ENCODE assay signal across 9 cellular contexts in genomic region chr17:9240659-9241370, GRCh38.
DNase-seq lines count a peak whose midpoint lies in the region; ATAC-seq and TF ChIP-seq lines count a peak whose summit lies in the region.
"Had no signal": no experiment of that assay in that cellular context is flagged by ENCODE, and none has a peak within 500 bp of the region (broad histone marks: within the 10 kb centered on the region; RNA-seq: fewer than 3 reads in every experiment).

No MANE protein-coding gene starts in this region.

- H3K4me3 Mint-ChIP-seq in naive thymus-derived CD8-positive, alpha-beta T cell, result peak overlapping the region; percentile 39 to 78 (median 66)

- H2AFZ ChIP-seq in OCI-LY7 (ENCODE audit: low read length) (no peak overlapping the region), fibroblast of lung (ENCODE audit: low read length) (no peak overlapping the region)

- no peaks in the 10 kb centered on the region; the same call in 1 of the 2 replicates for H3K36me3 ChIP-seq in BLaER1
- no peaks in the 10 kb centered on the region for H3K36me3 ChIP-seq in OCI-LY7 (ENCODE audit: insufficient read depth, low read length)
- H3K36me3 ChIP-seq in fibroblast of lung (ENCODE audit: control insufficient read depth, insufficient read depth, low read length), result no peaks in the 10 kb centered on the region

- no peaks in the 10 kb centered on the region for H3K9me2 ChIP-seq in OCI-LY7 (ENCODE audit: insufficient read depth, low read length)

- H3K4me1 Mint-ChIP-seq in naive thymus-derived CD8-positive, alpha-beta T cell, result peaks cover 2 to 19% (median 10%) of the 10 kb centered on the region in 4 donors

- intact Hi-C loops in OCI-LY7 (cut with micrococcal nuclease; ENCODE audit: unreplicated experiment), result no loop called here

- BruUV-seq in OCI-LY7 (replicated peaks; lab: Mats Ljungman, UMichigan), result no TSS peak

- TF ChIP-seq CTCF in OCI-LY7 (conservative IDR thresholded peaks at IDR 0.05; ENCODE audit: low read length) (no peak), fibroblast of lung (conservative IDR thresholded peaks at IDR 0.05 in 1 of 2, IDR thresholded peaks at IDR 0.05 in 1 of 2; ENCODE audit: low read depth in 1 of 2, low read length in 2 of 2) (peak in 1 of 2 donors; percentile 3)

- no peaks in the 10 kb centered on the region for H3K9me3 ChIP-seq in BLaER1
- H3K9me3 ChIP-seq in OCI-LY7 (ENCODE audit: low read length), result no peaks in the 10 kb centered on the region
- H3K9me3 ChIP-seq in fibroblast of lung (ENCODE audit: control insufficient read depth, insufficient read depth, low read depth, low read length), result no peaks in the 10 kb centered on the region

- peaks cover 0 to 3% (median 0%) of the 10 kb centered on the region in 5 donors for H3K27me3 Mint-ChIP-seq in naive thymus-derived CD8-positive, alpha-beta T cell

- peaks cover 0 to 1% (median 0%) of the 10 kb centered on the region in 3 donors for H3K36me3 Mint-ChIP-seq in naive thymus-derived CD8-positive, alpha-beta T cell

- H3K4me3 ChIP-seq in BLaER1 (peak overlapping the region; percentile 62; the same call in 1 of the 2 replicates), OCI-LY7 (ENCODE audit: low read depth, low read length, poor library complexity, severe bottlenecking) (peak overlapping the region; percentile 59), fibroblast of lung (replicated peaks in 1 of 4; ENCODE audit: control extremely low read depth in 1 of 4, insufficient read depth in 1 of 4, low read depth in 3 of 4, low read length in 4 of 4) (peak overlapping the region in 1 of 4 experiments; percentile 47)

- CTCF ChIA-PET in OCI-LY7 (lab: Charles Lee; ENCODE audit: unreplicated experiment), result no interaction called here

- peaks cover 74% of the 10 kb centered on the region for H4K20me1 ChIP-seq in BLaER1
- no peaks in the 10 kb centered on the region for H4K20me1 ChIP-seq in OCI-LY7 (ENCODE audit: insufficient read depth, low read length)
- H4K20me1 ChIP-seq in fibroblast of lung (ENCODE audit: control insufficient read depth, extremely low read depth, insufficient read depth, low read length), result no peaks in the 10 kb centered on the region

- ATAC-seq in naive thymus-derived CD8-positive, alpha-beta T cell, result no peak
- no peak for ATAC-seq in HG03280 (IDR thresholded peaks at IDR 0.05; ENCODE audit: unreplicated experiment)
- ATAC-seq in GM18867 (IDR thresholded peaks at IDR 0.05; ENCODE audit: unreplicated experiment), result no peak
- ATAC-seq in HG02970 (IDR thresholded peaks at IDR 0.05; ENCODE audit: low FRiP score, unreplicated experiment), result no peak

- H3K27ac Mint-ChIP-seq in naive thymus-derived CD8-positive, alpha-beta T cell, result peak overlapping the region in 5 of 10 donors; percentile 36 to 78 (median 56)

- H3K27me3 ChIP-seq in BLaER1, result peaks cover 45% of the 10 kb centered on the region
- H3K27me3 ChIP-seq in fibroblast of lung (ENCODE audit: control insufficient read depth, insufficient read depth, low read length), result no peaks in the 10 kb centered on the region

- 0 out of 2 replicates have a peak overlapping the region, but pooled peaks have one; percentile 69 for H3K9ac ChIP-seq in BLaER1
- H3K9ac ChIP-seq in fibroblast of lung (ENCODE audit: insufficient read depth, low read length), result peak overlapping the region; percentile 65

- H3K9me3 Mint-ChIP-seq in naive thymus-derived CD8-positive, alpha-beta T cell, result no peaks in the 10 kb centered on the region

- H3K79me2 ChIP-seq in OCI-LY7 (ENCODE audit: insufficient read depth, low read depth, low read length), result no peaks in the 10 kb centered on the region
- H3K79me2 ChIP-seq in fibroblast of lung (ENCODE audit: control insufficient read depth, insufficient read depth, low read length), result no peaks in the 10 kb centered on the region

- no peak for DNase-seq in OCI-LY7 (ENCODE audit: low spot score)
- peak; percentile 42 to 84 for DNase-seq in fibroblast of lung (ENCODE audit: low read depth in 2 of 2)
- no peak for DNase-seq in naive thymus-derived CD8-positive, alpha-beta T cell
- DNase-seq in RKO (ENCODE audit: low spot score), result no peak

- H3K4me2 ChIP-seq in BLaER1 (peak overlapping the region; percentile 92), OCI-LY7 (ENCODE audit: low read length) (peak overlapping the region; percentile 61; the same call in 1 of the 2 replicates), fibroblast of lung (ENCODE audit: extremely low read depth, insufficient read depth, low read length) (peak overlapping the region; percentile 51)

- H3K27ac ChIP-seq in BLaER1 (0 out of 2 replicates have a peak overlapping the region, but pooled peaks have one; percentile 13), OCI-LY7 (ENCODE audit: low read depth, low read length, poor library complexity, severe bottlenecking) (no peak overlapping the region), fibroblast of lung (ENCODE audit: insufficient read depth, low read length) (peak overlapping the region; percentile 48)
- H3K27ac ChIP-seq: epithelial cell of prostate had no signal

- H3K4me1 ChIP-seq in BLaER1 (peaks cover 52% of the 10 kb centered on the region), OCI-LY7 (ENCODE audit: insufficient read depth, low read length, poor library complexity, severe bottlenecking) (no peaks in the 10 kb centered on the region), fibroblast of lung (ENCODE audit: control insufficient read depth, extremely low read depth, insufficient read depth, low read length) (peaks cover 12% of the 10 kb centered on the region)

- POLR2A ChIA-PET in OCI-LY7 (lab: Charles Lee), result no interaction called here
- POLR2A ChIA-PET in naive thymus-derived CD8-positive, alpha-beta T cell (lab: Charles Lee), result no interaction called here

Comparison
In these comparisons a context has a peak if more than half of its experiments do, and no peak if none do; other contexts are left out.
1. DNase-seq: peak in fibroblast of lung (2 of 2); none in OCI-LY7 (single experiment), naive thymus-derived CD8-positive, alpha-beta T cell (0 of 10) and RKO (single experiment).
2. Peak in every context shown above with its lines, with median percentiles within 50 percentile points of each other: H3K4me2 ChIP-seq.